ENCODE assay signal across 8 cellular contexts in the genomic region with DNA sequence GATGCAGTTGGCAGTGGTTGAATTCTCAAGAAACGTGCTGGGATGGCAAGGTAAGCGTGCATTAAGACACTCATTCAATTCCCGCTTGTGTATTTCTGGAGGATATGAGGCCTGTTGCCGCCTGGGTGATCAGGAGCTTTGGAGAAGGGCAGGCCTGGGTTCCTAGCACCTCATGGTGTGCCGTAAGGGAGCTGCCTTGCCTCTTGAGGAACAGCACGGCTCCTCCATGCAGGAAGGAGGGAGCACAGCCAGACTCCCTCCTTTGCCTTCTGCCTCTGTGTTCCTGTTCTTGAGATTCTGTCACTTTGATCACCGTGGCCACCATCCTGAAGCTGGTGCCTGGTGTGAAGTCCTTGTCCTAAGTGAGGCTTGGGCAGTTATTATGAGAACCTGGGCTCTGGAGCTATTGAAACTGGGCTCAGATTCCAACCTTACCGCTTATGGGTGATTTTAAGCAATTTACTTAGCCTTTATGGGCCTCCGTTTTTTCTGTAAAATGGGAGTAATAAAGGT. TPM values are rescaled to one million over a fixed set of nuclear protein-coding genes. Genes with fewer than 3 reads are reported as not detected.
DNase-seq lines count a peak whose midpoint lies in the region; ATAC-seq and TF ChIP-seq lines count a peak whose summit lies in the region.

No MANE protein-coding gene starts in this region.

- intact Hi-C loops in CD14-positive monocyte (cut with micrococcal nuclease) (no loop called here), HCT116 (cut with micrococcal nuclease) (loop anchor here (1.0 kb wide), 1 partner anchor 155 kb away; no protein-coding TSS in a partner anchor), OCI-LY7 (cut with micrococcal nuclease; ENCODE audit: unreplicated experiment) (loop anchor here (2.0 kb wide), 1 partner anchor 22 kb away; no protein-coding TSS in a partner anchor)

- TF ChIP-seq CTCF in CD14-positive monocyte (IDR thresholded peaks at IDR 0.05) (no peak), HCT116 (IDR thresholded peaks at IDR 0.05 in 2 of 3, conservative IDR thresholded peaks at IDR 0.05 in 1 of 3; ENCODE audit: borderline replicate concordance in 1 of 3, insufficient read depth in 1 of 3, low read depth in 2 of 3, low read length in 2 of 3) (no peak), OCI-LY7 (conservative IDR thresholded peaks at IDR 0.05; ENCODE audit: low read length) (no peak), progenitor cell of endocrine pancreas (IDR thresholded peaks at IDR 0.05; ENCODE audit: unreplicated experiment) (no peak)

- H3K9me2 ChIP-seq in HCT116 (ENCODE audit: insufficient read depth) (no peaks in the 10 kb centered on the region), OCI-LY7 (ENCODE audit: insufficient read depth, low read length) (no peaks in the 10 kb centered on the region)

- 0 out of 2 replicates have a peak overlapping the region, but pooled peaks have one; percentile 1 for H3K9ac ChIP-seq in HCT116 (ENCODE audit: low read length)

- peak overlapping the region in 6 of 7 donors; percentile 40 to 82 (median 68) for H3K27ac Mint-ChIP-seq in CD14-positive monocyte
- H3K27ac Mint-ChIP-seq in activated naive CD8-positive, alpha-beta T cell treated with anti-CD3 and anti-CD28 coated beads, Interleukin-2, amount 50 U/mL, for 24 hours: peak overlapping the region; percentile 76
- peak overlapping the region in 8 of 10 donors; percentile 9 to 79 (median 65) for H3K27ac Mint-ChIP-seq in naive thymus-derived CD8-positive, alpha-beta T cell
- no peak overlapping the region for H3K27ac Mint-ChIP-seq in progenitor cell of endocrine pancreas

- CTCF ChIA-PET in HCT116 (lab: Charles Lee) (interaction anchor here (0.8 to 2.0 kb wide), 6 partner anchors 8 to 471 kb away, joined by 3 to 11 read pairs (median 4); partner anchors contain the start of gene CTPS1), OCI-LY7 (lab: Charles Lee; ENCODE audit: unreplicated experiment) (interaction anchor here (0.7 to 0.9 kb wide), 2 partner anchors 10 to 238 kb away, joined by 3 to 4 read pairs; no protein-coding TSS in a partner anchor)

- ATAC-seq in HCT116 (peak; percentile 19), HG03442 (IDR thresholded peaks at IDR 0.05; ENCODE audit: unreplicated experiment) (no peak)
- no peak for ATAC-seq in activated naive CD8-positive, alpha-beta T cell treated with anti-CD3 and anti-CD28 coated beads, Interleukin-2, amount 50 U/mL, for 24 hours
- no peak for ATAC-seq in naive thymus-derived CD8-positive, alpha-beta T cell

- H3K27me3 ChIP-seq in HCT116 (ENCODE audit: insufficient read depth, low read length): no peaks in the 10 kb centered on the region

- H3K36me3 Mint-ChIP-seq in CD14-positive monocyte: peaks cover 75% of the 10 kb centered on the region in 2 donors
- peaks cover 82% of the 10 kb centered on the region for H3K36me3 Mint-ChIP-seq in activated naive CD8-positive, alpha-beta T cell treated with anti-CD3 and anti-CD28 coated beads, Interleukin-2, amount 50 U/mL, for 24 hours (ENCODE audit: low read depth)
- H3K36me3 Mint-ChIP-seq in naive thymus-derived CD8-positive, alpha-beta T cell: peaks cover 5 to 79% (median 27%) of the 10 kb centered on the region in 3 donors
- peaks cover 36% of the 10 kb centered on the region for H3K36me3 Mint-ChIP-seq in progenitor cell of endocrine pancreas (ENCODE audit: insufficient read depth)

- no peaks in the 10 kb centered on the region for H3K9me3 ChIP-seq in HCT116 (ENCODE audit: control insufficient read depth in 1 of 2, insufficient read depth in 1 of 2, low read depth in 1 of 2, low read length in 2 of 2)
- H3K9me3 ChIP-seq in OCI-LY7 (ENCODE audit: low read length): no peaks in the 10 kb centered on the region

- RAD21 ChIA-PET in HCT116 (lab: Charles Lee; ENCODE audit: low non-redundant PET in 1 of 2, low total read pairs in 2 of 2, uncharacterized antibody in 2 of 2, unreplicated experiment in 2 of 2): interaction anchor here (0.9 to 1.1 kb wide), 2 partner anchors 51 to 141 kb away, joined by 3 to 5 read pairs; partner anchors contain the start of gene CITED4 (in 1 of the 2)

- no peaks in the 10 kb centered on the region for H3K27me3 Mint-ChIP-seq in CD14-positive monocyte (ENCODE audit: low read depth in 3 of 3)
- H3K27me3 Mint-ChIP-seq in activated naive CD8-positive, alpha-beta T cell treated with anti-CD3 and anti-CD28 coated beads, Interleukin-2, amount 50 U/mL, for 24 hours: no peaks in the 10 kb centered on the region
- no peaks in the 10 kb centered on the region for H3K27me3 Mint-ChIP-seq in naive thymus-derived CD8-positive, alpha-beta T cell
- no peaks in the 10 kb centered on the region for H3K27me3 Mint-ChIP-seq in progenitor cell of endocrine pancreas

- peaks cover 19% of the 10 kb centered on the region; the same call in 1 of the 2 replicates for H4K20me1 ChIP-seq in HCT116 (ENCODE audit: insufficient read depth)
- no peaks in the 10 kb centered on the region for H4K20me1 ChIP-seq in OCI-LY7 (ENCODE audit: insufficient read depth, low read length)

- H3K4me2 ChIP-seq in HCT116 (ENCODE audit: low read length): peak overlapping the region; percentile 27; the same call in 1 of the 2 replicates
- H3K4me2 ChIP-seq in OCI-LY7 (ENCODE audit: low read length): no peak overlapping the region

- BruUV-seq in HCT116 (replicated peaks; lab: Mats Ljungman, UMichigan) (no TSS peak), OCI-LY7 (replicated peaks; lab: Mats Ljungman, UMichigan) (no TSS peak)

- H3K27ac ChIP-seq in HCT116 (ENCODE audit: low read depth, low read length) (peak overlapping the region; percentile 28), OCI-LY7 (ENCODE audit: low read depth, low read length, poor library complexity, severe bottlenecking) (no peak overlapping the region)

- H3K9me3 Mint-ChIP-seq in CD14-positive monocyte (no peaks in the 10 kb centered on the region), progenitor cell of endocrine pancreas (ENCODE audit: low read depth) (no peaks in the 10 kb centered on the region)
- H3K9me3 Mint-ChIP-seq in activated naive CD8-positive, alpha-beta T cell treated with anti-CD3 and anti-CD28 coated beads, Interleukin-2, amount 50 U/mL, for 24 hours: no peaks in the 10 kb centered on the region
- H3K9me3 Mint-ChIP-seq in naive thymus-derived CD8-positive, alpha-beta T cell: no peaks in the 10 kb centered on the region

- H3K4me3 ChIP-seq in HCT116 (replicated peaks in 1 of 2; ENCODE audit: low read depth in 1 of 2, low read length in 2 of 2) (no peak overlapping the region), OCI-LY7 (ENCODE audit: low read depth, low read length, poor library complexity, severe bottlenecking) (no peak overlapping the region)

- no peak for TF ChIP-seq RAD21 in HCT116 (IDR thresholded peaks at IDR 0.05; ENCODE audit: low read depth)

- POLR2A ChIA-PET in HCT116 (lab: Charles Lee): no interaction called here
- POLR2A ChIA-PET in naive thymus-derived CD8-positive, alpha-beta T cell (lab: Charles Lee): interaction anchor here (1.1 to 4.7 kb wide), 5 partner anchors 20 to 553 kb away, joined by 3 to 28 read pairs (median 3); partner anchors contain the start of genes CITED4, CTPS1, NFYC and ZFP69B
- POLR2A ChIA-PET in OCI-LY7 (lab: Charles Lee): interaction anchor here (0.7 to 0.9 kb wide), 3 partner anchors 21 to 1155 kb away, joined by 3 read pairs; partner anchors contain the start of gene CTPS1

- no peak for TF ChIP-seq POLR2A in HCT116 (IDR thresholded peaks at IDR 0.05; ENCODE audit: borderline replicate concordance, extremely low read depth, insufficient read depth, insufficient read length)

- H3K4me1 Mint-ChIP-seq in CD14-positive monocyte (peaks cover 19% of the 10 kb centered on the region), progenitor cell of endocrine pancreas (ENCODE audit: low read depth) (no peaks in the 10 kb centered on the region)
- H3K4me1 Mint-ChIP-seq in activated naive CD8-positive, alpha-beta T cell treated with anti-CD3 and anti-CD28 coated beads, Interleukin-2, amount 50 U/mL, for 24 hours: peaks cover 25% of the 10 kb centered on the region
- H3K4me1 Mint-ChIP-seq in naive thymus-derived CD8-positive, alpha-beta T cell: peaks cover 19 to 21% (median 21%) of the 10 kb centered on the region in 4 donors

- H3K4me1 ChIP-seq in HCT116 (ENCODE audit: control insufficient read depth in 1 of 2, insufficient read depth in 2 of 2, low read length in 2 of 2): peaks cover 12 to 23% of the 10 kb centered on the region in 2 experiments
- no peaks in the 10 kb centered on the region for H3K4me1 ChIP-seq in OCI-LY7 (ENCODE audit: insufficient read depth, low read length, poor library complexity, severe bottlenecking)

- H3K4me3 Mint-ChIP-seq in CD14-positive monocyte: no peak overlapping the region
- H3K4me3 Mint-ChIP-seq in activated naive CD8-positive, alpha-beta T cell treated with anti-CD3 and anti-CD28 coated beads, Interleukin-2, amount 50 U/mL, for 24 hours: no peak overlapping the region
- H3K4me3 Mint-ChIP-seq in naive thymus-derived CD8-positive, alpha-beta T cell: peak overlapping the region in 4 of 10 donors; percentile 1 to 64 (median 26)
- no peak overlapping the region for H3K4me3 Mint-ChIP-seq in progenitor cell of endocrine pancreas (ENCODE audit: low read depth)

- H3K36me3 ChIP-seq in HCT116 (ENCODE audit: control insufficient read depth in 1 of 2, insufficient read depth in 2 of 2, low read length in 2 of 2) (peaks cover 52 to 84% of the 10 kb centered on the region in 2 experiments), OCI-LY7 (ENCODE audit: insufficient read depth, low read length) (peaks cover 99% of the 10 kb centered on the region)

- H3K79me2 ChIP-seq in HCT116 (ENCODE audit: insufficient read depth, low read length): peaks cover 86% of the 10 kb centered on the region
- no peaks in the 10 kb centered on the region for H3K79me2 ChIP-seq in OCI-LY7 (ENCODE audit: insufficient read depth, low read depth, low read length)

- DNase-seq in CD14-positive monocyte (ENCODE audit: low spot score) (no peak), HCT116 (ENCODE audit: low read depth, low spot score) (no peak), OCI-LY7 (ENCODE audit: low spot score) (no peak), progenitor cell of endocrine pancreas (ENCODE audit: low spot score, unreplicated experiment) (no peak), NCI-H748 treated with DMSO at 0.1 percent for 48 hours (lab: John Stamatoyannopoulos, UW) (no peak)
- DNase-seq in activated naive CD8-positive, alpha-beta T cell treated with anti-CD3 and anti-CD28 coated beads, Interleukin-2, amount 50 U/mL, for 24 hours: no peak
- DNase-seq in naive thymus-derived CD8-positive, alpha-beta T cell: no peak

- no peak overlapping the region for H2AFZ ChIP-seq in HCT116 (ENCODE audit: low read depth, low read length, poor library complexity, severe bottlenecking)
- H2AFZ ChIP-seq in OCI-LY7 (ENCODE audit: low read length): no peak overlapping the region

RNA-seq across cellular contexts. Expression of gene SLFNL1, which starts 18.3 kb away (rescaled TPM):
- polyA plus RNA-seq in CD14-positive monocyte: under 1 TPM in 1 of 2 donors, not detected in 1; 0.11 TPM
- total RNA-seq in HCT116 (2021; ENCODE audit: unreplicated experiment): 0.20 TPM
- polyA plus RNA-seq in HCT116 (2012): 0.59 and 0.67 TPM in 2 replicates
- total RNA-seq in naive thymus-derived CD8-positive, alpha-beta T cell: under 1 TPM; 0.47 to 0.65 TPM
- polyA plus RNA-seq in naive thymus-derived CD8-positive, alpha-beta T cell: under 1 TPM; 0.12 to 0.49 (median 0.21) TPM
- 0.82 and 1.1 TPM in 2 replicates for total RNA-seq in OCI-LY7 (2014; rRNA removed; shearing (Covaris generic))
- 0.49 and 0.57 TPM in 2 replicates for total RNA-seq in OCI-LY7 (2022)
- total RNA-seq in progenitor cell of endocrine pancreas: 0.95 and 1.0 TPM in 2 replicates

RNA-seq across cellular contexts. Expression of gene CTPS1, which starts 23.7 kb away (rescaled TPM):
- polyA plus RNA-seq in CD14-positive monocyte: 1 to 10 TPM; 5.3 to 6.0 TPM
- total RNA-seq in HCT116 (2021; ENCODE audit: unreplicated experiment) (66.4 TPM), OCI-LY7 (2022) (111 and 117 TPM in 2 replicates), progenitor cell of endocrine pancreas (37.6 and 38.5 TPM in 2 replicates)
- polyA plus RNA-seq in HCT116 (2012): 32.0 and 41.5 TPM in 2 replicates
- 10 to 100 TPM; 22.5 to 25.6 TPM for total RNA-seq in naive thymus-derived CD8-positive, alpha-beta T cell
- 10 to 100 TPM; 12.7 to 21.3 (median 19.0) TPM for polyA plus RNA-seq in naive thymus-derived CD8-positive, alpha-beta T cell
- total RNA-seq in OCI-LY7 (2014; rRNA removed; shearing (Covaris generic)): 58.9 and 76.6 TPM in 2 replicates

Comparison
In these comparisons a context has a peak if more than half of its experiments do, and no peak if none do; other contexts are left out.
1. intact Hi-C loops: an anchor here in HCT116 (1.0 kb wide) and OCI-LY7 (2.0 kb wide); none called in CD14-positive monocyte.